Comparison of ENCODE assay signal across 39 cellular contexts in genomic region chr18:58354051-58354450, GRCh38.
"Had no signal": no experiment of that assay in that cellular context is flagged by ENCODE, and none has a peak within 500 bp of the region (broad histone marks: within the 10 kb centered on the region; RNA-seq: fewer than 3 reads in every experiment).

No MANE protein-coding gene starts in this region.

- H3K36me3 Mint-ChIP-seq: activated CD8-positive, alpha-beta memory T cell treated with anti-CD3 and anti-CD28 coated beads, Interleukin-2, amount 10 ng/mL, durations not matched to agents 7 days and 5 days; activated naive CD4-positive, alpha-beta T cell treated with anti-CD3 and anti-CD28 coated beads, Interleukin-2, amount 10 ng/mL, durations not matched to agents 7 days and 5 days had no signal

- H3K27ac ChIP-seq: brain microvascular endothelial cell, cardiac muscle cell, Peyer's patch, VCaP had no signal

- H3K4me3 Mint-ChIP-seq: activated B cell treated with CpG ODN at 0.5 μM for 24 hours; activated CD4-positive, alpha-beta memory T cell treated with anti-CD3 and anti-CD28 coated beads, Interleukin-2, amount 10 ng/mL, durations not matched to agents 7 days and 5 days; activated CD8-positive, alpha-beta memory T cell treated with anti-CD3 and anti-CD28 coated beads, Interleukin-2, amount 10 ng/mL, durations not matched to agents 7 days and 5 days; activated naive CD4-positive, alpha-beta T cell treated with anti-CD3 and anti-CD28 coated beads, Interleukin-2, amount 10 ng/mL, durations not matched to agents 7 days and 5 days; activated naive CD8-positive, alpha-beta T cell; activated naive CD8-positive, alpha-beta T cell treated with anti-CD3 and anti-CD28 coated beads, Interleukin-2, amount 50 U/mL, for 24 hours; central memory CD8-positive, alpha-beta T cell; IgD-negative memory B cell had no signal

- H3K4me1 ChIP-seq: Peyer's patch had no signal

- H3K27ac Mint-ChIP-seq: activated B cell treated with CpG ODN at 0.5 μM for 24 hours; activated CD4-positive, alpha-beta memory T cell treated with anti-CD3 and anti-CD28 coated beads, Interleukin-2, amount 10 ng/mL, durations not matched to agents 7 days and 5 days; activated CD8-positive, alpha-beta memory T cell treated with anti-CD3 and anti-CD28 coated beads, Interleukin-2, amount 10 ng/mL, durations not matched to agents 7 days and 5 days; activated naive CD4-positive, alpha-beta T cell treated with anti-CD3 and anti-CD28 coated beads, Interleukin-2, amount 10 ng/mL, durations not matched to agents 7 days and 5 days; activated naive CD8-positive, alpha-beta T cell; activated naive CD8-positive, alpha-beta T cell treated with anti-CD3 and anti-CD28 coated beads, Interleukin-2, amount 50 U/mL, for 24 hours; IgD-negative memory B cell had no signal

- DNase-seq: activated B cell treated with CpG ODN at 0.5 μM for 24 hours; activated CD4-positive, alpha-beta memory T cell treated with anti-CD3 and anti-CD28 coated beads, Interleukin-2, amount 10 ng/mL, durations not matched to agents 7 days and 5 days; activated CD4-positive, alpha-beta T cell treated with anti-CD3 and anti-CD28 coated beads for 1 hour; activated CD4-positive, alpha-beta T cell treated with anti-CD3 and anti-CD28 coated beads for 48 hours; activated CD8-positive, alpha-beta memory T cell treated with anti-CD3 and anti-CD28 coated beads for 24 hours; activated CD8-positive, alpha-beta memory T cell treated with anti-CD3 and anti-CD28 coated beads, Interleukin-2, amount 10 ng/mL, durations not matched to agents 7 days and 5 days; activated CD8-positive, alpha-beta memory T cell treated with anti-CD3 and anti-CD28 coated beads, Interleukin-2, amount 50 U/mL, for 48 hours; activated effector memory CD4-positive, alpha-beta T cell treated with Interleukin-2 at 50 U/mL for 16 hours; activated naive CD4-positive, alpha-beta T cell treated with anti-CD3 and anti-CD28 coated beads, Interleukin-2, amount 10 ng/mL, durations not matched to agents 7 days and 5 days; activated naive CD8-positive, alpha-beta T cell treated with anti-CD3 and anti-CD28 coated beads, Interleukin-2, amount 50 U/mL, for 24 hours; activated T-cell treated with anti-CD3 and anti-CD28 coated beads, Interleukin-2, amount 50 U/mL, for 48 hours; anterior cingulate cortex; brain microvascular endothelial cell; Karpas-422; KBM-7; MM.1S; MV-4-11; NCI-H1092; NCI-H146; NCI-H187; NCI-H2029 treated with DMSO at 0.1 percent for 48 hours; NCI-H2107; NCI-H510A; NCI-H526; NCI-H748 treated with DMSO at 0.1 percent for 48 hours; NK-92 treated with Interleukin-12 subunit alpha and Interleukin-12 subunit beta, amount 100 ng/mL, for 24 hours; PC-3; Peyer's patch; RPMI8226; SIG-M5; SW 1271; T-helper 1 cell; T-helper 2 cell; T-helper 9 cell had no signal

- H3K27me3 ChIP-seq: brain microvascular endothelial cell, cardiac muscle cell, Peyer's patch had no signal

- H3K4me1 Mint-ChIP-seq: activated B cell treated with CpG ODN at 0.5 μM for 24 hours; activated CD4-positive, alpha-beta memory T cell treated with anti-CD3 and anti-CD28 coated beads, Interleukin-2, amount 10 ng/mL, durations not matched to agents 7 days and 5 days; activated CD8-positive, alpha-beta memory T cell treated with anti-CD3 and anti-CD28 coated beads, Interleukin-2, amount 10 ng/mL, durations not matched to agents 7 days and 5 days; activated naive CD4-positive, alpha-beta T cell treated with anti-CD3 and anti-CD28 coated beads, Interleukin-2, amount 10 ng/mL, durations not matched to agents 7 days and 5 days; activated naive CD8-positive, alpha-beta T cell treated with anti-CD3 and anti-CD28 coated beads, Interleukin-2, amount 50 U/mL, for 24 hours; central memory CD8-positive, alpha-beta T cell; IgD-negative memory B cell had no signal

- H3K9me3 Mint-ChIP-seq: activated B cell treated with CpG ODN at 0.5 μM for 24 hours; activated CD4-positive, alpha-beta memory T cell treated with anti-CD3 and anti-CD28 coated beads, Interleukin-2, amount 10 ng/mL, durations not matched to agents 7 days and 5 days; activated naive CD4-positive, alpha-beta T cell treated with anti-CD3 and anti-CD28 coated beads, Interleukin-2, amount 10 ng/mL, durations not matched to agents 7 days and 5 days; activated naive CD8-positive, alpha-beta T cell treated with anti-CD3 and anti-CD28 coated beads, Interleukin-2, amount 50 U/mL, for 24 hours; central memory CD8-positive, alpha-beta T cell; IgD-negative memory B cell had no signal

- ATAC-seq: activated CD8-positive, alpha-beta memory T cell treated with anti-CD3 and anti-CD28 coated beads, Interleukin-2, amount 10 ng/mL, durations not matched to agents 7 days and 5 days; activated naive CD8-positive, alpha-beta T cell treated with anti-CD3 and anti-CD28 coated beads, Interleukin-2, amount 50 U/mL, for 24 hours; PC-3 had no signal

- H3K9me3 ChIP-seq: Peyer's patch had no signal

- H3K4me3 ChIP-seq: cardiac muscle cell, Peyer's patch had no signal

- H3K27me3 Mint-ChIP-seq: activated B cell treated with CpG ODN at 0.5 μM for 24 hours; activated naive CD4-positive, alpha-beta T cell treated with anti-CD3 and anti-CD28 coated beads, Interleukin-2, amount 10 ng/mL, durations not matched to agents 7 days and 5 days; activated naive CD8-positive, alpha-beta T cell; activated naive CD8-positive, alpha-beta T cell treated with anti-CD3 and anti-CD28 coated beads, Interleukin-2, amount 50 U/mL, for 24 hours; IgD-negative memory B cell had no signal
